8 cellular contexts compared by ENCODE assay signal in the genomic region with DNA sequence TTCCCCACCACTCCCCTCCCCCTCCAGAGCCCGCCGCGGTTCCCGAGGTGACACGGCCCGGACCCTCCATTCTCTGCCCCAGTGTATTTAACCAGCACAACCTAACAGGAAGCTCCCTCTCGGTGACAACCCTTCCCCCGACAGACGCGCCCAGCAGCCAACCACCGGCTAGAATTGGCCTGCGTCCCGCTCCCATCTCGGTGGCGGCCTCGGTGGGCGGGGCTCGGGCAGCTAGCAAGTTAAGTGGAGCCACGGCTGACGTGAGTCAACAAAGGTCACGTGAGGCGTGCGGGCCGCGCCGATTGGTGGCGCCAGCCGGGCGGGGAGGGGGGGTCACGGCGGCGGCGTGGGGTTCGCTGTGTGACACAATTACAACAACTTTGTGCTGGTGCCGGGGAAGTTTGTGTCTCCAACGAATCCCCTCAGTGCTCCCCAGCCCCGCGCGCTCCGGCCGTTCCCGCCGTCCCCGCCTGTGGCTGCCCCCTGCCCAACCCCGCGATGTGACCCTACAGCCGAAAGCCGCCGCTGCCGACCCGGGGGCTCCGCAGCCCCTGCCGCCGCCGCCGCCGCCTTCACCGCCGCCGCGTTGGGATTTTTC. TPM values are rescaled to one million over a fixed set of nuclear protein-coding genes. Genes with fewer than 3 reads are reported as not detected.
DNase-seq lines count a peak whose midpoint lies in the region; ATAC-seq and TF ChIP-seq lines count a peak whose summit lies in the region.

A gene (plus strand): TSS at position 372 of the 598 bp plus-strand sequence. CDS start 364 bp downstream, outside the sequence.

- H3K27ac Mint-ChIP-seq in activated CD8-positive, alpha-beta T cell treated with anti-CD3 and anti-CD28 coated beads for 36 hours, result peak within 1 kb of the TSS; percentile 99

- H3K27me3 Mint-ChIP-seq in activated CD8-positive, alpha-beta T cell treated with anti-CD3 and anti-CD28 coated beads for 36 hours, result no peaks in the 10 kb centered on the region

- H3K4me1 Mint-ChIP-seq in activated CD8-positive, alpha-beta T cell treated with anti-CD3 and anti-CD28 coated beads for 36 hours (ENCODE audit: low read depth), result peaks cover 9% of the 10 kb centered on the region

- H3K4me3 Mint-ChIP-seq in activated CD8-positive, alpha-beta T cell treated with anti-CD3 and anti-CD28 coated beads for 36 hours, result peak within 1 kb of the TSS; percentile 95

- CTCF ChIA-PET in activated CD8-positive, alpha-beta T cell treated with anti-CD3 and anti-CD28 coated beads for 36 hours (lab: Charles Lee), result no interaction called here

- intact Hi-C loops in activated CD8-positive, alpha-beta T cell treated with anti-CD3 and anti-CD28 coated beads for 36 hours (cut with micrococcal nuclease), result loop anchor here (5.0 to 10.0 kb wide), 2 partner anchors 52 to 199 kb away; no protein-coding TSS in a partner anchor
- intact Hi-C loops in lower leg skin (cut with DNase I; ENCODE audit: low total_unique reads), result no loop called here

- TF ChIP-seq CTCF in activated CD8-positive, alpha-beta T cell treated with anti-CD3 and anti-CD28 coated beads for 36 hours (IDR thresholded peaks at IDR 0.05), result no peak
- TF ChIP-seq CTCF in lower leg skin (IDR thresholded peaks at IDR 0.05), result no peak

- POLR2A ChIA-PET in activated CD8-positive, alpha-beta T cell treated with anti-CD3 and anti-CD28 coated beads for 36 hours (lab: Charles Lee), result interaction anchor here (1.2 kb wide), 1 partner anchor 26 kb away, joined by 4 read pairs; no protein-coding TSS in a partner anchor

- H3K36me3 Mint-ChIP-seq in activated CD8-positive, alpha-beta T cell treated with anti-CD3 and anti-CD28 coated beads for 36 hours (ENCODE audit: low read depth), result peaks cover 7% of the 10 kb centered on the region

- 0% methylated on average over 34 of the region's 61 CpGs; no CpG with 5 or more reads in 1 of the 2 donors for WGBS in lower leg skin, 2 donors

- ATAC-seq in GM19438 (IDR thresholded peaks at IDR 0.05; ENCODE audit: low read depth, unreplicated experiment) (peak; percentile 80), HG03575 (IDR thresholded peaks at IDR 0.05; ENCODE audit: extremely low read depth, insufficient number of reproducible peaks, low FRiP score, unreplicated experiment) (peak; percentile 88)
- peak; percentile 91 for ATAC-seq in activated CD8-positive, alpha-beta T cell treated with anti-CD3 and anti-CD28 coated beads for 36 hours

- H3K9me3 Mint-ChIP-seq in activated CD8-positive, alpha-beta T cell treated with anti-CD3 and anti-CD28 coated beads for 36 hours, result no peaks in the 10 kb centered on the region

- DNase-seq in CD1c-positive myeloid dendritic cell (ENCODE audit: extremely low spot score), result peak; percentile 95
- DNase-seq in NCI-H82 treated with DMSO at 0.1 percent for 48 hours (lab: John Stamatoyannopoulos, UW; ENCODE audit: unreplicated experiment), result peak; percentile 88
- DNase-seq in activated CD8-positive, alpha-beta T cell treated with anti-CD3 and anti-CD28 coated beads for 36 hours, result peak; percentile 97
- peak; percentile 95 for DNase-seq in ecto neural progenitor cell (ENCODE audit: low spot score)
- peak; percentile 94 to 100 for DNase-seq in lower leg skin (ENCODE audit: low spot score in 2 of 2)
- DNase-seq in stimulated activated CD4-positive, alpha-beta T cell treated with anti-CD3 and anti-CD28 coated beads, Interleukin-4, amount 100 ng/mL, for 48 hours (ENCODE audit: low read depth in 2 of 2), result peak; percentile 86 to 92

- peak within 1 kb of the TSS; percentile 60 for H3K4me3 ChIP-seq in lower leg skin (ENCODE audit: low read depth, poor library complexity, severe bottlenecking)

- peak in 1 of 2 donors; percentile 17 for TF ChIP-seq POLR2A in lower leg skin (IDR thresholded peaks at IDR 0.05)

RNA-seq across cellular contexts. Expression of the gene that starts here (rescaled TPM):
- total RNA-seq in activated CD8-positive, alpha-beta T cell treated with anti-CD3 and anti-CD28 coated beads for 36 hours, result 10 to 100 TPM; 18.9 to 21.1 TPM
- total RNA-seq in lower leg skin, result 10 to 100 TPM; 30.3 to 88.2 (median 43.7) TPM

Comparison
In these comparisons a context has a peak if more than half of its experiments do, and no peak if none do; other contexts are left out.
1. Peak in every context shown above with its lines: DNase-seq, ATAC-seq and H3K4me3 ChIP-seq.